In genomic region chr5:34685485-34686197, GRCh38 we compare ENCODE assay signal across 1 cellular context.
TF ChIP-seq lines count a peak whose summit lies in the region.

No MANE protein-coding gene starts in this region.

TF ChIP-seq in H1, 55 proteins besides CTCF, POLR2A, EP300 and RAD21 (continued from another document):
- TF ChIP-seq JUND (IDR thresholded peaks at IDR 0.05; ENCODE audit: low read length) = 0 out of 2 replicates have a peak, but pooled peaks have one; percentile 12
- peak; percentile 71 for TF ChIP-seq NANOG (IDR thresholded peaks at IDR 0.05; ENCODE audit: insufficient read depth, low read depth, low read length, poor library complexity, severe bottlenecking)
- no peak for TF ChIP-seq RFX5 (IDR thresholded peaks at IDR 0.05; ENCODE audit: borderline replicate concordance, low read depth, low read length)
- peak; percentile 96 for TF ChIP-seq CEBPB (IDR thresholded peaks at IDR 0.05; ENCODE audit: low read depth, low read length)
- TF ChIP-seq BACH1 (IDR thresholded peaks at IDR 0.05; ENCODE audit: low read length) = peak; percentile 60
- no peak for TF ChIP-seq SP4 (IDR thresholded peaks at IDR 0.05; ENCODE audit: low read length)
- TF ChIP-seq TEAD4 (IDR thresholded peaks at IDR 0.05; ENCODE audit: low read depth, low read length) = peak; percentile 72; the same call in 1 of the 2 replicates
- TF ChIP-seq CREB1 (IDR thresholded peaks at IDR 0.05) = no peak
- no peak for TF ChIP-seq FOSL1 (IDR thresholded peaks at IDR 0.05; ENCODE audit: insufficient read depth, low read depth, low read length)
TF ChIP-seq in H1: peak in this region for 7.
